Comparison of ENCODE assay signal across 8 cellular contexts in the genomic region with DNA sequence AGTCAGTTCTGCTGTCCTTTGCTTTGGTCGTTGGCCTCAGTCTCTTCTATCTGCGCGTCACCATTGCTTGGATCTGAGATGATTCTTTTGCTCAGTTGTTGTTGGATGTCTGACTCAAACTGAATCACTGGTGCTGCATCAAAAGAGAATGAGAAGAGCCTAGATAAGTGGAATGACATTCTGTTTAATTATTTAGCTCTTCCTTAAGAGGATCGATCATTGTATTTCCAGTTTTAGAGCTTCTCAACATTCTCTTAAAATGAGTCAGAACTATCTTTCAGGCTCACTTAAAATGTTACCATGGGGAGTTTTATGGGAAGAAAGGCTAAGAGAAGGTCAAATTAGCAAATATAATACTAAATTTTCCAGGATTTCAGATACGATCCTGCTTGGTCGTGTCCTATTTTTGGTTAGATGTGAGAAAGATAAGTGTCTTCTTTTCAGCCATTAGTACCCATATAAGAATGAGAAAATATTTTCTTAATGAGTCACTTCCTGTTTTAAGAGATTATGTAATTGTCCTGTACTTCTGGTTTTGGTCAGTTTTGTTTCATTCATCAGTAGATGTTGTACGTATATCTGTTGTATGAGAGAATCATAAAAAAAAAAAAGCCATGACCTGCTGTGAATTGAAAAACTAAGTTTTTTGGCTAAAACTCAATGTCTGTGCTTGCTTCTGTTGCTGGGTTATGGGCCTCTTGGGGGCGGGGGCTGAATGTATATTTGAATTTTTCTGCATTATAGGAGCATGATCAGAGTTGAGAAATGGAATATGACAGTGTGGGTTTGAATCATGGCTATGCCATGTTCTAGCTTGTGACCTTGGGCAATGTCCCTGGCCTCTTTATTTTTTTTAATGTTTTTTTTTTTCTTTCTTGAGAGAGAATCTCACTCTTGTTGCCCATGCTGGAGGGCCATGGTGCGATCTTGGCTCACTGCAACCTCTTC. TPM values are rescaled to one million over a fixed set of nuclear protein-coding genes. Genes with fewer than 3 reads are reported as not detected.
DNase-seq lines count a peak whose midpoint lies in the region; ATAC-seq and TF ChIP-seq lines count a peak whose summit lies in the region.

No MANE protein-coding gene starts in this region.

- CTCF ChIA-PET in RWPE1 (lab: Yijun Ruan, JAX) = interaction anchor here (0.5 to 1.3 kb wide), 4 partner anchors 33 to 1320 kb away, joined by 3 read pairs; no protein-coding TSS in a partner anchor

- peak overlapping the region; percentile 33 for H3K4me3 Mint-ChIP-seq in activated T-cell treated with anti-CD3 and anti-CD28 coated beads, Interleukin-2, amount 50 U/mL, for 4 hours
- peak overlapping the region; percentile 10 for H3K4me3 Mint-ChIP-seq in endothelial cell (ENCODE audit: unreplicated experiment)

- no peaks in the 10 kb centered on the region for H3K9me3 ChIP-seq in parathyroid adenoma (ENCODE audit: control insufficient read depth, low read length)

- no peaks in the 10 kb centered on the region for H3K27me3 Mint-ChIP-seq in activated T-cell treated with anti-CD3 and anti-CD28 coated beads, Interleukin-2, amount 50 U/mL, for 4 hours (ENCODE audit: low read depth)
- H3K27me3 Mint-ChIP-seq in endothelial cell (ENCODE audit: unreplicated experiment) = no peaks in the 10 kb centered on the region

- peaks cover 51% of the 10 kb centered on the region for H3K4me1 Mint-ChIP-seq in activated T-cell treated with anti-CD3 and anti-CD28 coated beads, Interleukin-2, amount 50 U/mL, for 4 hours (ENCODE audit: low read depth)
- peaks cover 31% of the 10 kb centered on the region for H3K4me1 Mint-ChIP-seq in endothelial cell (ENCODE audit: unreplicated experiment)

- no peaks in the 10 kb centered on the region for H3K36me3 ChIP-seq in parathyroid adenoma (ENCODE audit: control insufficient read depth, insufficient read depth, low read length)

- H3K4me3 ChIP-seq in parathyroid adenoma (ENCODE audit: low read depth, low read length) = peak overlapping the region; percentile 6

- no peaks in the 10 kb centered on the region for H3K4me1 ChIP-seq in parathyroid adenoma

- H3K4me2 ChIP-seq in parathyroid adenoma (ENCODE audit: low read length) = peak overlapping the region; percentile 29

- H3K36me3 Mint-ChIP-seq in activated T-cell treated with anti-CD3 and anti-CD28 coated beads, Interleukin-2, amount 50 U/mL, for 4 hours (ENCODE audit: insufficient read depth) = peaks cover 60% of the 10 kb centered on the region
- H3K36me3 Mint-ChIP-seq in endothelial cell (ENCODE audit: low read depth, unreplicated experiment) = peaks cover 69% of the 10 kb centered on the region

- TF ChIP-seq CTCF in RWPE1 (conservative IDR thresholded peaks at IDR 0.05; ENCODE audit: low read depth) = no peak
- no peak for TF ChIP-seq CTCF in endothelial cell (IDR thresholded peaks at IDR 0.05; ENCODE audit: unreplicated experiment)
- no peak for TF ChIP-seq CTCF in parathyroid adenoma (IDR thresholded peaks at IDR 0.05)

- no peaks in the 10 kb centered on the region for H3K27me3 ChIP-seq in parathyroid adenoma (ENCODE audit: control insufficient read depth, insufficient read depth, low read length)

- peak; percentile 64 to 69 for ATAC-seq in activated T-cell treated with anti-CD3 and anti-CD28 coated beads, Interleukin-2, amount 50 U/mL, for 4 hours
- ATAC-seq in HG03060 (IDR thresholded peaks at IDR 0.05; ENCODE audit: low read depth, unreplicated experiment) = peak; percentile 85

- H3K9ac ChIP-seq in parathyroid adenoma = no peak overlapping the region

- POLR2A ChIA-PET in RWPE1 (lab: Yijun Ruan, JAX; ENCODE audit: low non-redundant PET) = no interaction called here

- DNase-seq in activated T-cell treated with anti-CD3 and anti-CD28 coated beads, Interleukin-2, amount 50 U/mL, for 4 hours = no peak
- DNase-seq in activated T-cell treated with anti-CD3 and anti-CD28 coated beads, Interleukin-2, amount 50 U/mL, for 1 hour = no peak
- DNase-seq in RWPE1 (ENCODE audit: low spot score) (peak; percentile 77), endothelial cell (ENCODE audit: low spot score) (no peak), NCI-H526 (lab: John Stamatoyannopoulos, UW) (no peak), pons (ENCODE audit: low spot score) (no peak)

- H2AFZ ChIP-seq in parathyroid adenoma = no peak overlapping the region

- H3K9me3 Mint-ChIP-seq in activated T-cell treated with anti-CD3 and anti-CD28 coated beads, Interleukin-2, amount 50 U/mL, for 4 hours = no peaks in the 10 kb centered on the region
- H3K9me3 Mint-ChIP-seq in endothelial cell (ENCODE audit: unreplicated experiment) = no peaks in the 10 kb centered on the region

- no peaks in the 10 kb centered on the region for H3K79me2 ChIP-seq in parathyroid adenoma

- H3K27ac Mint-ChIP-seq in endothelial cell (ENCODE audit: unreplicated experiment) = peak overlapping the region; percentile 39

- H3K27ac ChIP-seq in RWPE1 (peak overlapping the region; percentile 91), parathyroid adenoma (peak overlapping the region; percentile 63)

RNA-seq across cellular contexts. Expression of a gene that starts 31.5 kb away (rescaled TPM):
- total RNA-seq in activated T-cell treated with anti-CD3 and anti-CD28 coated beads, Interleukin-2, amount 50 U/mL, for 4 hours = 1 to 10 TPM; 3.4 to 4.8 (median 4.4) TPM
- total RNA-seq in endothelial cell (ENCODE audit: unreplicated experiment) = 38.6 TPM

RNA-seq across cellular contexts. Expression of a gene that starts 35.4 kb away (rescaled TPM):
- 100 to 1,000 TPM; 279 to 340 (median 291) TPM for total RNA-seq in activated T-cell treated with anti-CD3 and anti-CD28 coated beads, Interleukin-2, amount 50 U/mL, for 4 hours
- 241 TPM for total RNA-seq in endothelial cell (ENCODE audit: unreplicated experiment)
